In genomic region chr13:83211301-83211700, GRCh38 we compare ENCODE assay signal across 20 cellular contexts.
"Had no signal": no experiment of that assay in that cellular context is flagged by ENCODE, and none has a peak within 500 bp of the region (broad histone marks: within the 10 kb centered on the region; RNA-seq: fewer than 3 reads in every experiment).

No MANE protein-coding gene starts in this region.

- DNase-seq: activated CD4-positive, alpha-beta T cell treated with anti-CD3 and anti-CD28 coated beads, Interleukin-2, amount 50 U/mL, for 1 hour; activated CD8-positive, alpha-beta memory T cell treated with anti-CD3 and anti-CD28 coated beads for 24 hours; activated naive CD8-positive, alpha-beta T cell treated with anti-CD3 and anti-CD28 coated beads for 36 hours; heart right ventricle; left colon; ovary; stimulated activated CD4-positive, alpha-beta T cell treated with anti-CD3 and anti-CD28 coated beads, Interleukin-1b, Interleukin-23, amount 100 ng/mL, for 48 hours; stimulated activated naive B cell treated with anti-CD40 and anti-IgM and Interleukin-4, amounts not matched to agents 10 μg/mL and 1 μg/mL and 100 μg/mL, for 72 hours; T-cell; T-helper 9 cell; thyroid gland had no signal

- H3K27ac Mint-ChIP-seq: activated naive CD8-positive, alpha-beta T cell treated with anti-CD3 and anti-CD28 coated beads for 36 hours; activated T-helper 1 cell treated with anti-CD3 and anti-CD28 coated beads, Interleukin-12 subunit alpha, Interleukin-12 subunit beta, Interleukin-2, Interleukin-4 antibody, amounts not matched to agents 30 ng/mL and 10 ng/mL and 1 ng/mL, durations not matched to agents 14 hours and 24 hours and 36 hours; mesothelial cell of epicardium; stimulated activated naive B cell treated with anti-CD40 and anti-IgM and Interleukin-4, amounts not matched to agents 10 μg/mL and 1 μg/mL and 100 μg/mL, for 72 hours; T-cell had no signal

- H3K4me3 ChIP-seq: cardiac muscle cell, gastroesophageal sphincter, heart right ventricle, lung, ovary, thyroid gland had no signal

- H3K4me1 Mint-ChIP-seq: activated naive CD8-positive, alpha-beta T cell treated with anti-CD3 and anti-CD28 coated beads for 36 hours; stimulated activated naive B cell treated with anti-CD40 and anti-IgM and Interleukin-4, amounts not matched to agents 10 μg/mL and 1 μg/mL and 100 μg/mL, for 72 hours; T-cell had no signal

- H3K36me3 Mint-ChIP-seq: activated naive CD8-positive, alpha-beta T cell treated with anti-CD3 and anti-CD28 coated beads for 36 hours; stimulated activated naive B cell treated with anti-CD40 and anti-IgM and Interleukin-4, amounts not matched to agents 10 μg/mL and 1 μg/mL and 100 μg/mL, for 72 hours; T-cell had no signal

- H3K4me3 Mint-ChIP-seq: activated naive CD8-positive, alpha-beta T cell treated with anti-CD3 and anti-CD28 coated beads for 36 hours; activated T-helper 1 cell treated with anti-CD3 and anti-CD28 coated beads, Interleukin-12 subunit alpha, Interleukin-12 subunit beta, Interleukin-2, Interleukin-4 antibody, amounts not matched to agents 30 ng/mL and 10 ng/mL and 1 ng/mL, durations not matched to agents 14 hours and 24 hours and 36 hours; mesothelial cell of epicardium; stimulated activated naive B cell treated with anti-CD40 and anti-IgM and Interleukin-4, amounts not matched to agents 10 μg/mL and 1 μg/mL and 100 μg/mL, for 72 hours; T-cell had no signal

- H3K27me3 Mint-ChIP-seq: activated naive CD8-positive, alpha-beta T cell treated with anti-CD3 and anti-CD28 coated beads for 36 hours; stimulated activated naive B cell treated with anti-CD40 and anti-IgM and Interleukin-4, amounts not matched to agents 10 μg/mL and 1 μg/mL and 100 μg/mL, for 72 hours; T-cell had no signal

- FAIRE-seq: colon had no signal

- ATAC-seq: activated CD4-positive, CD25-positive, alpha-beta regulatory T cell treated with anti-CD3 and anti-CD28 coated beads, Interleukin-2, amount 50 U/mL, for 24 hours; esophagus mucosa; gastroesophageal sphincter; heart right ventricle; left colon; sciatic nerve; stimulated activated naive B cell treated with anti-CD40 and anti-IgM and Interleukin-4, amounts not matched to agents 10 μg/mL and 1 μg/mL and 100 μg/mL, for 72 hours; T-cell had no signal
